ENCODE assay signal across 8 cellular contexts in genomic region chr6:87742106-87742505, GRCh38. TPM values are rescaled to one million over a fixed set of nuclear protein-coding genes. Genes with fewer than 3 reads are reported as not detected.
DNase-seq lines count a peak whose midpoint lies in the region; ATAC-seq and TF ChIP-seq lines count a peak whose summit lies in the region.

No MANE protein-coding gene starts in this region.

- no peaks in the 10 kb centered on the region for H3K27me3 ChIP-seq in CD8-positive, alpha-beta memory T cell (ENCODE audit: insufficient read depth, low read length, poor library complexity, severe bottlenecking)
- no peaks in the 10 kb centered on the region for H3K27me3 ChIP-seq in ascending aorta

- H3K36me3 ChIP-seq in CD8-positive, alpha-beta memory T cell (ENCODE audit: insufficient read depth, low read length), result no peaks in the 10 kb centered on the region
- no peaks in the 10 kb centered on the region for H3K36me3 ChIP-seq in ascending aorta

- DNase-seq in CD8-positive, alpha-beta memory T cell, result peak; percentile 11 to 82 (median 50)
- DNase-seq in T-helper 2 cell (peak in 4 of 5 experiments; percentile 28 to 97 (median 54)), caudate nucleus (lab: John Stamatoyannopoulos, UW) (no peak), OCI-M2 (lab: John Stamatoyannopoulos, UW; ENCODE audit: unreplicated experiment) (no peak), coronary artery (ENCODE audit: low spot score) (no peak), ascending aorta (ENCODE audit: low spot score in 2 of 2) (no peak)

- no peaks in the 10 kb centered on the region for H3K27me3 Mint-ChIP-seq in CD8-positive, alpha-beta memory T cell

- peaks cover 0 to 9% (median 0%) of the 10 kb centered on the region in 5 donors for H3K9me3 Mint-ChIP-seq in CD8-positive, alpha-beta memory T cell

- CTCF ChIA-PET in CD8-positive, alpha-beta memory T cell (lab: Charles Lee), result interaction anchor here (1.1 to 1.7 kb wide), 3 partner anchors 9 to 23 kb away, joined by 3 to 5 read pairs (median 3); no protein-coding TSS in a partner anchor

- H3K27ac ChIP-seq in CD8-positive, alpha-beta memory T cell (ENCODE audit: low read depth, low read length), result no peak overlapping the region
- no peak overlapping the region for H3K27ac ChIP-seq in caudate nucleus (ENCODE audit: low read depth, low read length)
- H3K27ac ChIP-seq in coronary artery, result no peak overlapping the region
- no peak overlapping the region for H3K27ac ChIP-seq in ascending aorta

- POLR2A ChIA-PET in CD8-positive, alpha-beta memory T cell (lab: Charles Lee), result interaction anchor here (2.1 kb wide), 1 partner anchor 40 kb away, joined by 17 read pairs; the partner anchor contains the start of gene AKIRIN2

- peak overlapping the region in 5 of 7 donors; percentile 2 to 50 (median 42) for H3K4me3 Mint-ChIP-seq in CD8-positive, alpha-beta memory T cell

- no peaks in the 10 kb centered on the region for H3K9me3 ChIP-seq in CD8-positive, alpha-beta memory T cell (ENCODE audit: low read length)
- no peaks in the 10 kb centered on the region for H3K9me3 ChIP-seq in ascending aorta

- H3K4me1 Mint-ChIP-seq in CD8-positive, alpha-beta memory T cell, result peaks cover 42 to 54% (median 52%) of the 10 kb centered on the region in 3 donors

- peaks cover 22% of the 10 kb centered on the region for H3K4me1 ChIP-seq in CD8-positive, alpha-beta memory T cell (ENCODE audit: insufficient read depth, low read length)
- no peaks in the 10 kb centered on the region for H3K4me1 ChIP-seq in ascending aorta

- peak; percentile 69 for ATAC-seq in GM21619 (IDR thresholded peaks at IDR 0.05; ENCODE audit: unreplicated experiment)
- peak; percentile 59 for ATAC-seq in esophagus mucosa

- TF ChIP-seq CTCF in coronary artery (IDR thresholded peaks at IDR 0.05) (no peak), ascending aorta (IDR thresholded peaks at IDR 0.05) (no peak)

- peak overlapping the region; percentile 76 to 94 (median 92) for H3K27ac Mint-ChIP-seq in CD8-positive, alpha-beta memory T cell

- H3K4me3 ChIP-seq in CD8-positive, alpha-beta memory T cell (ENCODE audit: low read length), result no peak overlapping the region
- H3K4me3 ChIP-seq in coronary artery, result no peak overlapping the region
- H3K4me3 ChIP-seq in ascending aorta, result no peak overlapping the region

- intact Hi-C loops in ascending aorta (cut with DNase I), result no loop called here

- peaks cover 0 to 11% (median 2%) of the 10 kb centered on the region in 3 donors for H3K36me3 Mint-ChIP-seq in CD8-positive, alpha-beta memory T cell

RNA-seq across cellular contexts. Expression of gene AKIRIN2, which starts 40.1 kb away (rescaled TPM):
- total RNA-seq in CD8-positive, alpha-beta memory T cell, result 10 to 100 TPM; 47.3 to 49.3 TPM
- polyA plus RNA-seq in CD8-positive, alpha-beta memory T cell, result 55.6 TPM
- total RNA-seq in esophagus mucosa (47.7 TPM), ascending aorta (39.1 TPM)

Comparison
In these comparisons a context has a peak if more than half of its experiments do, and no peak if none do; other contexts are left out.
1. DNase-seq: peak in CD8-positive, alpha-beta memory T cell (5 of 5) and T-helper 2 cell (4 of 5); none in caudate nucleus (0 of 61), OCI-M2 (single experiment), coronary artery (single experiment) and ascending aorta (0 of 2).